In genomic region chr16:53433930-53434435, GRCh38 we compare ENCODE assay signal across 8 cellular contexts. TPM values are rescaled to one million over a fixed set of nuclear protein-coding genes. Genes with fewer than 3 reads are reported as not detected.
DNase-seq lines count a peak whose midpoint lies in the region; ATAC-seq and TF ChIP-seq lines count a peak whose summit lies in the region.

No MANE protein-coding gene starts in this region.

- H3K4me3 Mint-ChIP-seq in naive thymus-derived CD8-positive, alpha-beta T cell, result peak overlapping the region; percentile 75 to 99 (median 85)

- H3K27ac Mint-ChIP-seq in naive thymus-derived CD8-positive, alpha-beta T cell, result peak overlapping the region; percentile 85 to 96 (median 91)

- H3K4me3 ChIP-seq in epithelial cell of esophagus (ENCODE audit: low read length), result peak overlapping the region; percentile 86

- TF ChIP-seq CTCF in epithelial cell of esophagus (IDR thresholded peaks at IDR 0.05; ENCODE audit: insufficient read depth, low read depth, low read length, missing control alignments) (no peak), omental fat pad (IDR thresholded peaks at IDR 0.05) (no peak)

- no peaks in the 10 kb centered on the region for H3K27me3 Mint-ChIP-seq in naive thymus-derived CD8-positive, alpha-beta T cell

- H3K9me3 Mint-ChIP-seq in naive thymus-derived CD8-positive, alpha-beta T cell, result peaks cover 0 to 5% (median 0%) of the 10 kb centered on the region in 9 donors

- POLR2A ChIA-PET in naive thymus-derived CD8-positive, alpha-beta T cell (lab: Charles Lee), result interaction anchor here (0.8 to 12.0 kb wide), 13 partner anchors 11 to 392 kb away, joined by 3 to 564 read pairs (median 5); partner anchors contain the start of genes AKTIP, FTO and RPGRIP1L

- ATAC-seq in naive thymus-derived CD8-positive, alpha-beta T cell, result no peak
- no peak for ATAC-seq in omental fat pad (ENCODE audit: low FRiP score)

- peak; percentile 85 for DNase-seq in stimulated activated CD4-positive, alpha-beta T cell treated with anti-CD3 and anti-CD28 coated beads, Interleukin-4, amount 100 ng/mL, for 24 hours
- DNase-seq in stimulated activated CD4-positive, alpha-beta T cell treated with anti-CD3 and anti-CD28 coated beads, Interleukin-4, amount 100 ng/mL, for 4 hours, result no peak
- DNase-seq in SK-N-DZ (ENCODE audit: low spot score) (peak; percentile 78), epithelial cell of esophagus (ENCODE audit: low read depth) (peak; percentile 10), germinal center (ENCODE audit: low spot score) (no peak), omental fat pad (ENCODE audit: low spot score) (no peak), NCI-H1092 (lab: John Stamatoyannopoulos, UW) (no peak)
- DNase-seq in naive thymus-derived CD8-positive, alpha-beta T cell, result peak in 3 of 10 donors; percentile 67 to 89 (median 79)

- peaks cover 7 to 10% (median 8%) of the 10 kb centered on the region in 3 donors for H3K36me3 Mint-ChIP-seq in naive thymus-derived CD8-positive, alpha-beta T cell

- H3K4me1 Mint-ChIP-seq in naive thymus-derived CD8-positive, alpha-beta T cell, result peaks cover 12 to 42% (median 27%) of the 10 kb centered on the region in 4 donors

RNA-seq across cellular contexts. Expression of gene RBL2, which starts 0.3 kb away (rescaled TPM):
- polyA plus RNA-seq in SK-N-DZ (2014; cell fraction: cytosol; rRNA removed), result 48.2 and 62.4 TPM in 2 replicates
- 411 and 452 TPM in 2 replicates for polyA plus RNA-seq in SK-N-DZ (2014; cell fraction: nucleus; rRNA removed)
- total RNA-seq in naive thymus-derived CD8-positive, alpha-beta T cell, result 100 to 1,000 TPM; 593 to 608 TPM
- polyA plus RNA-seq in naive thymus-derived CD8-positive, alpha-beta T cell, result 100 to 1,000 TPM; 245 to 302 (median 262) TPM
- 10 to 100 TPM; 54.4 to 97.4 (median 80.1) TPM for total RNA-seq in omental fat pad

Comparison
In these comparisons a context has a peak if more than half of its experiments do, and no peak if none do; other contexts are left out.
1. DNase-seq: peak in stimulated activated CD4-positive, alpha-beta T cell treated with anti-CD3 and anti-CD28 coated beads, Interleukin-4, amount 100 ng/mL, for 24 hours (single experiment), SK-N-DZ (single experiment) and epithelial cell of esophagus (single experiment); none in stimulated activated CD4-positive, alpha-beta T cell treated with anti-CD3 and anti-CD28 coated beads, Interleukin-4, amount 100 ng/mL, for 4 hours (0 of 2), germinal center (single experiment), omental fat pad (single experiment) and NCI-H1092 (single experiment).
2. RNA of gene RBL2, which starts 0.3 kb away (total RNA-seq): 593 to 608 TPM in naive thymus-derived CD8-positive, alpha-beta T cell; 54.4 to 97.4 TPM in omental fat pad; every median in the first group is over 4 times any median in the second.